Comparison of ENCODE assay signal across 21 cellular contexts in genomic region chr3:125350597-125350996, GRCh38. TPM values are rescaled to one million over a fixed set of nuclear protein-coding genes. Genes with fewer than 3 reads are reported as not detected.
DNase-seq lines count a peak whose midpoint lies in the region; ATAC-seq, FAIRE-seq and TF ChIP-seq lines count a peak whose summit lies in the region.
"Had no signal": no experiment of that assay in that cellular context is flagged by ENCODE, and none has a peak within 500 bp of the region (broad histone marks: within the 10 kb centered on the region; RNA-seq: fewer than 3 reads in every experiment).

No MANE protein-coding gene starts in this region.

- CTCF ChIA-PET in activated CD4-positive, alpha-beta T cell treated with anti-CD3 and anti-CD28 coated beads for 36 hours (lab: Charles Lee), result no interaction called here

- POLR2A ChIA-PET in activated CD4-positive, alpha-beta T cell treated with anti-CD3 and anti-CD28 coated beads for 36 hours (lab: Charles Lee), result no interaction called here
- POLR2A ChIA-PET in activated naive CD8-positive, alpha-beta T cell treated with anti-CD3 and anti-CD28 coated beads, Interleukin-2, amount 10 ng/mL, durations not matched to agents 7 days and 5 days (lab: Charles Lee), result no interaction called here

- TF ChIP-seq POLR2A in H54 (IDR thresholded peaks at IDR 0.05; ENCODE audit: low read depth, low read length), result no peak

- no peak for DNase-seq in activated CD4-positive, alpha-beta T cell treated with anti-CD3 and anti-CD28 coated beads for 36 hours
- no peak for DNase-seq in activated CD4-positive, alpha-beta T cell treated with anti-CD3 and anti-CD28 coated beads, Interleukin-2, amount 50 U/mL, for 4 hours
- DNase-seq in H54 (ENCODE audit: insufficient read length, low spot score), result no peak
- no peak for DNase-seq in activated naive CD8-positive, alpha-beta T cell treated with anti-CD3 and anti-CD28 coated beads, Interleukin-2, amount 10 ng/mL, durations not matched to agents 7 days and 5 days
- DNase-seq in osteocyte (ENCODE audit: extremely low spot score, unreplicated experiment), result no peak
- DNase-seq in T1000 (lab: John Stamatoyannopoulos, UW), result no peak
- DNase-seq: activated naive CD4-positive, alpha-beta T cell treated with Interleukin-2 at 50 U/mL for 16 hours; endodermal cell; H7; heart right ventricle; left ventricle myocardium superior; MG63; NCI-H187; NCI-H2227 treated with DMSO at 0.1 percent for 48 hours; ovary; T-helper 9 cell; tibial artery had no signal

- H3K27ac Mint-ChIP-seq in activated CD4-positive, alpha-beta T cell treated with anti-CD3 and anti-CD28 coated beads for 36 hours, result peak overlapping the region; percentile 69
- H3K27ac Mint-ChIP-seq in activated naive CD8-positive, alpha-beta T cell treated with anti-CD3 and anti-CD28 coated beads, Interleukin-2, amount 10 ng/mL, durations not matched to agents 7 days and 5 days, result peak overlapping the region; percentile 17
- peak overlapping the region; percentile 61 for H3K27ac Mint-ChIP-seq in osteocyte (ENCODE audit: unreplicated experiment)
- H3K27ac Mint-ChIP-seq: endodermal cell had no signal

- no peak overlapping the region for H3K4me3 Mint-ChIP-seq in activated CD4-positive, alpha-beta T cell treated with anti-CD3 and anti-CD28 coated beads for 36 hours
- no peak overlapping the region for H3K4me3 Mint-ChIP-seq in activated naive CD8-positive, alpha-beta T cell treated with anti-CD3 and anti-CD28 coated beads, Interleukin-2, amount 10 ng/mL, durations not matched to agents 7 days and 5 days
- no peak overlapping the region for H3K4me3 Mint-ChIP-seq in osteocyte (ENCODE audit: unreplicated experiment)
- H3K4me3 Mint-ChIP-seq: endodermal cell had no signal

- intact Hi-C loops in activated CD4-positive, alpha-beta T cell treated with anti-CD3 and anti-CD28 coated beads for 36 hours (cut with DNase I, micrococcal nuclease), result no loop called here

- peak; percentile 53 for FAIRE-seq in H54 (lab: Jason Lieb, UNC)

- no peaks in the 10 kb centered on the region for H3K27me3 Mint-ChIP-seq in activated CD4-positive, alpha-beta T cell treated with anti-CD3 and anti-CD28 coated beads for 36 hours
- no peaks in the 10 kb centered on the region for H3K27me3 Mint-ChIP-seq in activated naive CD8-positive, alpha-beta T cell treated with anti-CD3 and anti-CD28 coated beads, Interleukin-2, amount 10 ng/mL, durations not matched to agents 7 days and 5 days
- H3K27me3 Mint-ChIP-seq in osteocyte (ENCODE audit: unreplicated experiment), result no peaks in the 10 kb centered on the region

- peaks cover 10% of the 10 kb centered on the region for H3K9me3 Mint-ChIP-seq in activated CD4-positive, alpha-beta T cell treated with anti-CD3 and anti-CD28 coated beads for 36 hours (ENCODE audit: low read depth)
- peaks cover 16% of the 10 kb centered on the region for H3K9me3 Mint-ChIP-seq in activated naive CD8-positive, alpha-beta T cell treated with anti-CD3 and anti-CD28 coated beads, Interleukin-2, amount 10 ng/mL, durations not matched to agents 7 days and 5 days
- H3K9me3 Mint-ChIP-seq in osteocyte (ENCODE audit: unreplicated experiment), result peaks cover 24% of the 10 kb centered on the region

- peaks cover 45% of the 10 kb centered on the region for H3K36me3 Mint-ChIP-seq in activated CD4-positive, alpha-beta T cell treated with anti-CD3 and anti-CD28 coated beads for 36 hours (ENCODE audit: low read depth)
- peaks cover 49% of the 10 kb centered on the region for H3K36me3 Mint-ChIP-seq in activated naive CD8-positive, alpha-beta T cell treated with anti-CD3 and anti-CD28 coated beads, Interleukin-2, amount 10 ng/mL, durations not matched to agents 7 days and 5 days
- H3K36me3 Mint-ChIP-seq in osteocyte (ENCODE audit: unreplicated experiment), result peaks cover 21% of the 10 kb centered on the region

- H3K4me1 Mint-ChIP-seq in activated CD4-positive, alpha-beta T cell treated with anti-CD3 and anti-CD28 coated beads for 36 hours, result peaks cover 62% of the 10 kb centered on the region
- peaks cover 41% of the 10 kb centered on the region for H3K4me1 Mint-ChIP-seq in activated naive CD8-positive, alpha-beta T cell treated with anti-CD3 and anti-CD28 coated beads, Interleukin-2, amount 10 ng/mL, durations not matched to agents 7 days and 5 days
- H3K4me1 Mint-ChIP-seq in osteocyte (ENCODE audit: unreplicated experiment), result peaks cover 48% of the 10 kb centered on the region
- H3K4me1 Mint-ChIP-seq: endodermal cell had no signal

- ATAC-seq in activated CD4-positive, alpha-beta T cell treated with anti-CD3 and anti-CD28 coated beads for 36 hours, result no peak
- no peak for ATAC-seq in activated naive CD8-positive, alpha-beta T cell treated with anti-CD3 and anti-CD28 coated beads, Interleukin-2, amount 10 ng/mL, durations not matched to agents 7 days and 5 days (ENCODE audit: low read depth)
- no peak for ATAC-seq in GM18867 (IDR thresholded peaks at IDR 0.05; ENCODE audit: unreplicated experiment)
- no peak for ATAC-seq in HG03571 (IDR thresholded peaks at IDR 0.05; ENCODE audit: unreplicated experiment)
- ATAC-seq: left ventricle myocardium superior, sciatic nerve, SK-N-SH treated with all-trans-retinoic acid at 6 μM for 48 hours had no signal

- TF ChIP-seq CTCF in osteocyte (IDR thresholded peaks at IDR 0.05), result no peak

RNA-seq across cellular contexts. Expression of gene ZNF148, which starts 24.5 kb away (rescaled TPM):
- total RNA-seq in activated CD4-positive, alpha-beta T cell treated with anti-CD3 and anti-CD28 coated beads for 36 hours, result 10 to 100 TPM; 30.3 to 37.7 TPM
- 10 to 100 TPM; 50.3 to 55.4 TPM for total RNA-seq in activated naive CD8-positive, alpha-beta T cell treated with anti-CD3 and anti-CD28 coated beads, Interleukin-2, amount 10 ng/mL, durations not matched to agents 7 days and 5 days
- total RNA-seq in osteocyte, result 46.2 and 46.3 TPM in 2 replicates

Comparison
In these comparisons a context has a peak if more than half of its experiments do, and no peak if none do; other contexts are left out.
1. H3K27ac Mint-ChIP-seq: peak in every context shown above with its lines; median percentile 69 in activated CD4-positive, alpha-beta T cell treated with anti-CD3 and anti-CD28 coated beads for 36 hours; 61 in osteocyte; 17 in activated naive CD8-positive, alpha-beta T cell treated with anti-CD3 and anti-CD28 coated beads, Interleukin-2, amount 10 ng/mL, durations not matched to agents 7 days and 5 days.